ENCODE assay signal across 1 cellular context in the genomic region with DNA sequence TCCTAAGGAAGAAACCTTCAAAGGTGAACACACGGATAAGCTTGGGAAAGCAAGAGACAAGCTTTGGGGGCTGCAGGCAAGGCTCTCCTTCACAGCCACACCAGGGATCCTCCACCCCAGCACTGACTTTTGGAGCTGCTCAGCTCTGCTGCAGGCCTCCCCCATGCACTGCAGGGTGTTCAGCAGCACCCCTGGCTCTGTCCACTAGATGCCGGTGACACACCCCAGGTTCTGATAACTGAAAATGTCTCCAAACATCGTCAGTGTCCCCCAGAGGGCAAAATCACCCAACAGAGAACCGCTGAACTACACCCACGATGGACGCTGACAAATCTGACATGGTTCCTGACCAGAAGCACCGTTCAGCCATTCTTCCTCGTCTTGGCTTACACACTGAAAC.
TF ChIP-seq lines count a peak whose summit lies in the region.

No MANE protein-coding gene starts in this region.

TF ChIP-seq in IMR-90, 13 proteins besides CTCF, POLR2A, EP300 and RAD21:
- TF ChIP-seq RCOR1 (IDR thresholded peaks at IDR 0.05; ENCODE audit: insufficient replicate concordance, low read length), result no peak
- no peak for TF ChIP-seq MAFK (IDR thresholded peaks at IDR 0.05; ENCODE audit: low read depth, low read length)
- TF ChIP-seq, protein P1, sequence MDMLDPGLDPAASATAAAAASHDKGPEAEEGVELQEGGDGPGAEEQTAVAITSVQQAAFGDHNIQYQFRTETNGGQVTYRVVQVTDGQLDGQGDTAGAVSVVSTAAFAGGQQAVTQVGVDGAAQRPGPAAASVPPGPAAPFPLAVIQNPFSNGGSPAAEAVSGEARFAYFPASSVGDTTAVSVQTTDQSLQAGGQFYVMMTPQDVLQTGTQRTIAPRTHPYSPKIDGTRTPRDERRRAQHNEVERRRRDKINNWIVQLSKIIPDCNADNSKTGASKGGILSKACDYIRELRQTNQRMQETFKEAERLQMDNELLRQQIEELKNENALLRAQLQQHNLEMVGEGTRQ (IDR thresholded peaks at IDR 0.05; ENCODE audit: low read depth, low read length), result no peak
- no peak for TF ChIP-seq NFE2L2 (IDR thresholded peaks at IDR 0.05; ENCODE audit: low read depth, low read length)
- TF ChIP-seq BHLHE40 (IDR thresholded peaks at IDR 0.05; ENCODE audit: low read depth, low read length), result no peak
- no peak for TF ChIP-seq MXI1 (IDR thresholded peaks at IDR 0.05; ENCODE audit: borderline replicate concordance, low read depth, low read length)
- TF ChIP-seq ELK1 (IDR thresholded peaks at IDR 0.05; ENCODE audit: borderline replicate concordance, low read depth, low read length), result no peak
- no peak for TF ChIP-seq MAZ (IDR thresholded peaks at IDR 0.05; ENCODE audit: borderline replicate concordance, low read depth, low read length)
- TF ChIP-seq CHD1 (IDR thresholded peaks at IDR 0.05; ENCODE audit: low read depth, low read length), result no peak
- TF ChIP-seq SMC3 (IDR thresholded peaks at IDR 0.05; ENCODE audit: low read depth, low read length), result no peak
TF ChIP-seq in IMR-90: peak in this region for 0.
